17 cellular contexts compared by ENCODE assay signal in genomic region chr3:15542641-15543040, GRCh38.
"Had no signal": no experiment of that assay in that cellular context is flagged by ENCODE, and none has a peak within 500 bp of the region (broad histone marks: within the 10 kb centered on the region; RNA-seq: fewer than 3 reads in every experiment).

No MANE protein-coding gene starts in this region.

- ATAC-seq: activated T-cell treated with anti-CD3 and anti-CD28 coated beads, Interleukin-2, amount 50 U/mL, for 4 hours; gastrocnemius medialis; SK-N-SH treated with all-trans-retinoic acid at 6 μM for 48 hours; stimulated activated effector memory CD8-positive, alpha-beta T cell treated with anti-CD3 and anti-CD28 coated beads, Interleukin-12 subunit alpha, Interleukin-12 subunit beta, amount 100 ng/mL, for 72 hours had no signal

- H3K36me3 ChIP-seq: adrenal gland, cardiac muscle cell, colonic mucosa, gastrocnemius medialis, prostate gland, vagina had no signal

- H3K27ac ChIP-seq: adrenal gland, cardiac muscle cell, colonic mucosa, gastrocnemius medialis, prostate gland, tibial nerve, vagina had no signal

- H3K4me3 ChIP-seq: adrenal gland, cardiac muscle cell, colonic mucosa, gastrocnemius medialis, prostate gland, tibial nerve, vagina had no signal

- H3K9me3 ChIP-seq: adrenal gland, colonic mucosa, gastrocnemius medialis, prostate gland, tibial nerve, vagina had no signal

- H3K27me3 ChIP-seq: adrenal gland, cardiac muscle cell, colonic mucosa, gastrocnemius medialis, tibial nerve, vagina had no signal

- H3K4me1 ChIP-seq: adrenal gland, colonic mucosa, prostate gland had no signal

- DNase-seq: activated CD4-positive, alpha-beta T cell treated with anti-CD3 and anti-CD28 coated beads for 1 hour; activated CD4-positive, alpha-beta T cell treated with anti-CD3 and anti-CD28 coated beads, Interleukin-2, amount 50 U/mL, for 48 hours; activated effector memory CD4-positive, alpha-beta T cell treated with Interleukin-2 at 50 U/mL for 16 hours; activated T-cell treated with anti-CD3 and anti-CD28 coated beads, Interleukin-2, amount 50 U/mL, for 4 hours; adrenal gland; colonic mucosa; effector CD8-positive, alpha-beta T cell; gastrocnemius medialis; nephron progenitor cell; occipital lobe; stimulated activated CD4-positive, alpha-beta T cell treated with anti-CD3 and anti-CD28 coated beads, Interleukin-12 subunit alpha, Interleukin-12 subunit beta, amount 100 ng/mL, for 4 hours had no signal
